Comparison of ENCODE assay signal across 16 cellular contexts in the genomic region with DNA sequence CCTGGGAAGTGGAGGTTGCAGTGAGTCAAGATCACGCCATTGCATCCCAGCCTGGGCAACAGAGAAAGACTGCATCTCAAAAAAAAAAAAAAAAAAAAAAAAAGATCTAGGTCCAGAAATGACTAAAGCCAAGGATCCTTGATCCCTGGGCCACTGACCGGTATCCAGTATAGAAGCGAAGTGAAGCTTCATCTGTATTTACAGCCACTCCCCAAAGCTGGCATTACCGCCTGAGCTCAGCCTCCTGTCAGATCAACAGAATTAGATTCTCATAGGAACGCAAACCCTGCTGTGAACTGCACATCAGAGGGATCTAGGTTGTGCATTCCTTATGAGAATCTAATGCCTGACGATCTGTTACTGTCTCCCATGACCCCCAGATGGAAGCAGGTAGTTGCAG.
"Had no signal": no experiment of that assay in that cellular context is flagged by ENCODE, and none has a peak within 500 bp of the region (broad histone marks: within the 10 kb centered on the region; RNA-seq: fewer than 3 reads in every experiment).

No MANE protein-coding gene starts in this region.

- H3K4me3 ChIP-seq: body of pancreas, lung, tibial nerve had no signal

- H3K9me3 Mint-ChIP-seq: activated CD8-positive, alpha-beta T cell treated with anti-CD3 and anti-CD28 coated beads for 36 hours; activated naive CD4-positive, alpha-beta T cell treated with anti-CD3 and anti-CD28 coated beads, Interleukin-2, amount 10 ng/mL, durations not matched to agents 7 days and 5 days; immature natural killer cell; stimulated activated naive B cell treated with anti-CD40 and anti-IgM and Interleukin-4, amounts not matched to agents 10 μg/mL and 1 μg/mL and 100 μg/mL, for 72 hours had no signal

- H3K9me3 ChIP-seq: body of pancreas, tibial nerve had no signal

- H3K27me3 ChIP-seq: body of pancreas, tibial nerve had no signal

- H3K27ac ChIP-seq: body of pancreas, parathyroid adenoma, tibial nerve, VCaP had no signal

- ATAC-seq: activated CD4-positive, alpha-beta T cell treated with anti-CD3 and anti-CD28 coated beads for 36 hours; activated CD8-positive, alpha-beta T cell treated with anti-CD3 and anti-CD28 coated beads for 36 hours; body of pancreas; left cardiac atrium; stimulated activated naive B cell treated with anti-CD40 and anti-IgM and Interleukin-4, amounts not matched to agents 10 μg/mL and 1 μg/mL and 100 μg/mL, for 72 hours had no signal

- H3K4me3 Mint-ChIP-seq: activated CD4-positive, alpha-beta T cell treated with anti-CD3 and anti-CD28 coated beads for 36 hours; activated CD8-positive, alpha-beta T cell treated with anti-CD3 and anti-CD28 coated beads for 36 hours; activated naive CD4-positive, alpha-beta T cell treated with anti-CD3 and anti-CD28 coated beads, Interleukin-2, amount 10 ng/mL, durations not matched to agents 7 days and 5 days; stimulated activated naive B cell treated with anti-CD40 and anti-IgM and Interleukin-4, amounts not matched to agents 10 μg/mL and 1 μg/mL and 100 μg/mL, for 72 hours had no signal

- H3K27ac Mint-ChIP-seq: activated CD4-positive, alpha-beta T cell treated with anti-CD3 and anti-CD28 coated beads for 36 hours; activated CD8-positive, alpha-beta T cell treated with anti-CD3 and anti-CD28 coated beads for 36 hours; activated naive CD4-positive, alpha-beta T cell treated with anti-CD3 and anti-CD28 coated beads, Interleukin-2, amount 10 ng/mL, durations not matched to agents 7 days and 5 days; stimulated activated naive B cell treated with anti-CD40 and anti-IgM and Interleukin-4, amounts not matched to agents 10 μg/mL and 1 μg/mL and 100 μg/mL, for 72 hours had no signal

- H3K27me3 Mint-ChIP-seq: activated CD4-positive, alpha-beta T cell treated with anti-CD3 and anti-CD28 coated beads for 36 hours; activated CD8-positive, alpha-beta T cell treated with anti-CD3 and anti-CD28 coated beads for 36 hours; activated naive CD4-positive, alpha-beta T cell treated with anti-CD3 and anti-CD28 coated beads, Interleukin-2, amount 10 ng/mL, durations not matched to agents 7 days and 5 days; stimulated activated naive B cell treated with anti-CD40 and anti-IgM and Interleukin-4, amounts not matched to agents 10 μg/mL and 1 μg/mL and 100 μg/mL, for 72 hours had no signal

- DNase-seq: activated CD4-positive, alpha-beta T cell treated with anti-CD3 and anti-CD28 coated beads for 36 hours; activated CD8-positive, alpha-beta memory T cell treated with anti-CD3 and anti-CD28 coated beads, Interleukin-2, amount 50 U/mL, for 4 hours; activated CD8-positive, alpha-beta T cell treated with anti-CD3 and anti-CD28 coated beads for 36 hours; activated naive CD4-positive, alpha-beta T cell treated with anti-CD3 and anti-CD28 coated beads, Interleukin-2, amount 10 ng/mL, durations not matched to agents 7 days and 5 days; amniotic stem cell; body of pancreas; immature natural killer cell; left cardiac atrium; midbrain; stimulated activated naive B cell treated with anti-CD40 and anti-IgM and Interleukin-4, amounts not matched to agents 10 μg/mL and 1 μg/mL and 100 μg/mL, for 72 hours; SW 1271; T1000 had no signal
